22 cellular contexts compared by ENCODE assay signal in genomic region chrY:13094411-13094810, GRCh38.
DNase-seq lines count a peak whose midpoint lies in the region; ATAC-seq lines count a peak whose summit lies in the region.
"Had no signal": no experiment of that assay in that cellular context is flagged by ENCODE, and none has a peak within 500 bp of the region (broad histone marks: within the 10 kb centered on the region; RNA-seq: fewer than 3 reads in every experiment).

No MANE protein-coding gene starts in this region.

- no peaks in the 10 kb centered on the region for H3K9me2 ChIP-seq in GM23248 (ENCODE audit: insufficient read depth)

- 67% methylated on average over 1 of the region's 1 CpG for WGBS in GM23248 (ENCODE audit: low coverage in 1 of 2, low lambda C conversion rate in 2 of 2, missing lambda C conversion rate in 2 of 2), 2 experiments

- no peak overlapping the region for H3K4me3 ChIP-seq in GM23248
- H3K4me3 ChIP-seq: breast epithelium, lower lobe of right lung had no signal

- DNase-seq in activated T-cell treated with anti-CD3 and anti-CD28 coated beads for 48 hours (ENCODE audit: low read depth) (peak; percentile 11), GM23248 (peak; percentile 0), myocyte (ENCODE audit: low read depth) (peak; percentile 0), superior temporal gyrus (ENCODE audit: extremely low spot score) (no peak)
- DNase-seq in activated T-cell treated with anti-CD3 and anti-CD28 coated beads, Interleukin-2, amount 50 U/mL, for 24 hours = no peak
- peak; percentile 8 to 19 for DNase-seq in activated CD4-positive, alpha-beta T cell treated with anti-CD3 and anti-CD28 coated beads, Interleukin-2, amount 50 U/mL, for 48 hours
- DNase-seq in activated effector memory CD4-positive, alpha-beta T cell treated with Interleukin-2 at 50 U/mL for 16 hours = no peak
- DNase-seq: activated T-cell treated with anti-CD3 and anti-CD28 coated beads, Interleukin-2, amount 50 U/mL, for 1 hour; CD4-positive, CD25-positive, alpha-beta regulatory T cell; DMS153; islet precursor cell; lower lobe of right lung; NCI-H1105 treated with DMSO at 0.1 percent for 48 hours; NCI-H526; occipital lobe; OCI-M1; retina; SHP77; WERI-Rb-1 had no signal

- no peak overlapping the region for H3K27ac Mint-ChIP-seq in activated T-cell treated with anti-CD3 and anti-CD28 coated beads, Interleukin-2, amount 50 U/mL, for 24 hours
- H3K27ac Mint-ChIP-seq: dendritic cell treated with granulocyte-macrophage colony-stimulating factor and Interleukin-4, amounts not matched to agents 40 ng/mL and 50 ng/mL, for 4 days had no signal

- H3K27ac ChIP-seq in GM23248 = no peak overlapping the region
- H3K27ac ChIP-seq: breast epithelium, lower lobe of right lung, WERI-Rb-1 had no signal

- H3K9me3 ChIP-seq in GM23248 (ENCODE audit: low read depth) = no peaks in the 10 kb centered on the region
- H3K9me3 ChIP-seq: breast epithelium, lower lobe of right lung had no signal

- no peaks in the 10 kb centered on the region for H3K27me3 ChIP-seq in GM23248 (replicated peaks; ENCODE audit: insufficient read depth)
- H3K27me3 ChIP-seq: breast epithelium had no signal

- no peaks in the 10 kb centered on the region for H3K36me3 ChIP-seq in GM23248 (ENCODE audit: low read depth)
- H3K36me3 ChIP-seq: breast epithelium, lower lobe of right lung, WERI-Rb-1 had no signal

- no peak overlapping the region for H2AFZ ChIP-seq in GM23248

- H3K9me3 Mint-ChIP-seq in activated T-cell treated with anti-CD3 and anti-CD28 coated beads, Interleukin-2, amount 50 U/mL, for 24 hours = no peaks in the 10 kb centered on the region

- H3K9ac ChIP-seq in GM23248 = no peak overlapping the region

- no peak overlapping the region for H3K4me2 ChIP-seq in GM23248 (ENCODE audit: unreplicated experiment)

- no peaks in the 10 kb centered on the region for H3K4me1 Mint-ChIP-seq in activated T-cell treated with anti-CD3 and anti-CD28 coated beads, Interleukin-2, amount 50 U/mL, for 24 hours (ENCODE audit: low read depth)
- H3K4me1 Mint-ChIP-seq: CD4-positive, CD25-positive, alpha-beta regulatory T cell had no signal

- H3K4me3 Mint-ChIP-seq in activated T-cell treated with anti-CD3 and anti-CD28 coated beads, Interleukin-2, amount 50 U/mL, for 24 hours = no peak overlapping the region
- H3K4me3 Mint-ChIP-seq: CD4-positive, CD25-positive, alpha-beta regulatory T cell; dendritic cell treated with granulocyte-macrophage colony-stimulating factor and Interleukin-4, amounts not matched to agents 40 ng/mL and 50 ng/mL, for 4 days had no signal

- no peaks in the 10 kb centered on the region for H4K20me1 ChIP-seq in GM23248 (ENCODE audit: insufficient read depth)

- no peaks in the 10 kb centered on the region for H3K79me2 ChIP-seq in GM23248 (ENCODE audit: insufficient read depth)

- no peaks in the 10 kb centered on the region for H3K27me3 Mint-ChIP-seq in activated T-cell treated with anti-CD3 and anti-CD28 coated beads, Interleukin-2, amount 50 U/mL, for 24 hours
- H3K27me3 Mint-ChIP-seq: dendritic cell treated with granulocyte-macrophage colony-stimulating factor and Interleukin-4, amounts not matched to agents 40 ng/mL and 50 ng/mL, for 4 days had no signal

- in situ Hi-C loops in GM23248 (cut with MboI) = no loop called here

- ATAC-seq in GM19023 (IDR thresholded peaks at IDR 0.05; ENCODE audit: unreplicated experiment) = no peak
- ATAC-seq: lower lobe of right lung had no signal

- no peaks in the 10 kb centered on the region for H3F3A ChIP-seq in GM23248 (ENCODE audit: insufficient read depth)

- H3K4me1 ChIP-seq in GM23248 (ENCODE audit: insufficient read depth) = no peaks in the 10 kb centered on the region
- H3K4me1 ChIP-seq: breast epithelium, lower lobe of right lung had no signal

- H3K36me3 Mint-ChIP-seq in activated T-cell treated with anti-CD3 and anti-CD28 coated beads, Interleukin-2, amount 50 U/mL, for 24 hours (ENCODE audit: low read depth) = no peaks in the 10 kb centered on the region
- H3K36me3 Mint-ChIP-seq: CD4-positive, CD25-positive, alpha-beta regulatory T cell had no signal

Comparison
In these comparisons a context has a peak if more than half of its experiments do, and no peak if none do; other contexts are left out.
1. DNase-seq: peak in activated T-cell treated with anti-CD3 and anti-CD28 coated beads for 48 hours (single experiment), GM23248 (single experiment), activated CD4-positive, alpha-beta T cell treated with anti-CD3 and anti-CD28 coated beads, Interleukin-2, amount 50 U/mL, for 48 hours (2 of 2) and myocyte (single experiment); none in activated T-cell treated with anti-CD3 and anti-CD28 coated beads, Interleukin-2, amount 50 U/mL, for 24 hours (single experiment), activated effector memory CD4-positive, alpha-beta T cell treated with Interleukin-2 at 50 U/mL for 16 hours (single experiment) and superior temporal gyrus (single experiment).